ENCODE assay signal across 9 cellular contexts in the genomic region with DNA sequence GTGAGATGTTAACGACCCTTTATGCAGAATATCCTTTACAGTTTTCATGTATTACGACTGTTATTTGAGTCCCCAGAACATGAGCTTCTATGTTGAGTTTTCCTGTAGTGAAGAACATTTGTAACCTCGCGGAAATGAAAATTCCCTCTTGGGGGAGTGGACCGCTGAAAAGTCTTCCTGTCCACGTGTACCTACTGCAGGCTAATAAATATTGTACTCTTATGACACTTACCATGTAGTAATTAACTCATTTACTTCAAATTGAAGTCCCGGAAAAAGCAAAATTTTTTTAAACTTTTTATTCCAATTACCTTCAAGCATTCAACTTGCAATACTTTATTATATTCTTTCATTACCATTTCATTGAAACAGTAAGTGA. TPM values are rescaled to one million over a fixed set of nuclear protein-coding genes. Genes with fewer than 3 reads are reported as not detected.
DNase-seq lines count a peak whose midpoint lies in the region; ATAC-seq and TF ChIP-seq lines count a peak whose summit lies in the region.
"Had no signal": no experiment of that assay in that cellular context is flagged by ENCODE, and none has a peak within 500 bp of the region (broad histone marks: within the 10 kb centered on the region; RNA-seq: fewer than 3 reads in every experiment).

No MANE protein-coding gene starts in this region.

- no peak for TF ChIP-seq EP300 in SK-N-SH (IDR thresholded peaks at IDR 0.05; ENCODE audit: borderline replicate concordance in 1 of 2, low read depth in 1 of 2, low read length in 1 of 2)

- H3K79me2 ChIP-seq in SK-N-SH (ENCODE audit: insufficient read depth), result peaks cover 100% of the 10 kb centered on the region

- peaks cover 11% of the 10 kb centered on the region for H3F3A ChIP-seq in SK-N-SH (replicated peaks; ENCODE audit: insufficient read depth)

- no peaks in the 10 kb centered on the region for H3K27me3 Mint-ChIP-seq in activated CD8-positive, alpha-beta T cell treated with anti-CD3 and anti-CD28 coated beads for 36 hours

- H3K36me3 Mint-ChIP-seq in activated CD8-positive, alpha-beta T cell treated with anti-CD3 and anti-CD28 coated beads for 36 hours (ENCODE audit: low read depth), result no peaks in the 10 kb centered on the region

- TF ChIP-seq RAD21 in SK-N-SH (IDR thresholded peaks at IDR 0.05; ENCODE audit: low read length), result no peak

- H3K9ac ChIP-seq in SK-N-SH (peak overlapping the region; percentile 86), subcutaneous abdominal adipose tissue (ENCODE audit: low read length in 5 of 5) (peak overlapping the region; percentile 80 to 100 (median 92))

- no peak for ATAC-seq in SK-N-SH treated with all-trans-retinoic acid at 6 μM for 48 hours
- ATAC-seq in activated CD8-positive, alpha-beta T cell treated with anti-CD3 and anti-CD28 coated beads for 36 hours, result no peak
- no peak for ATAC-seq in GM21737 (IDR thresholded peaks at IDR 0.05; ENCODE audit: unreplicated experiment)

- peak overlapping the region; percentile 52; the same call in 1 of the 2 replicates for H2AFZ ChIP-seq in SK-N-SH (ENCODE audit: low read depth)

- H3K4me3 Mint-ChIP-seq in activated CD8-positive, alpha-beta T cell treated with anti-CD3 and anti-CD28 coated beads for 36 hours, result peak overlapping the region; percentile 92

- H3K27me3 ChIP-seq in SK-N-SH (ENCODE audit: insufficient read depth) (no peaks in the 10 kb centered on the region), subcutaneous abdominal adipose tissue (ENCODE audit: control insufficient read depth in 5 of 5, insufficient read depth in 4 of 5, low read length in 5 of 5) (no peaks in the 10 kb centered on the region)

- 2% methylated on average over 7 of the region's 7 CpGs for WGBS in SK-N-SH (ENCODE audit: low lambda C conversion rate)

- H3K4me1 Mint-ChIP-seq in activated CD8-positive, alpha-beta T cell treated with anti-CD3 and anti-CD28 coated beads for 36 hours (ENCODE audit: low read depth), result peaks cover 39% of the 10 kb centered on the region

- peak overlapping the region; percentile 85 for H3K4me2 ChIP-seq in SK-N-SH

- H3K4me1 ChIP-seq in SK-N-SH (ENCODE audit: control insufficient read depth in 1 of 2, insufficient read depth in 2 of 2, low read depth in 1 of 2, low read length in 1 of 2), result peaks cover 14% of the 10 kb centered on the region in 2 experiments; a peak in 3 of 4 replicates
- H3K4me1 ChIP-seq in subcutaneous abdominal adipose tissue (ENCODE audit: control insufficient read depth in 5 of 5, insufficient read depth in 5 of 5, low read length in 5 of 5), result peaks cover 5 to 34% (median 33%) of the 10 kb centered on the region in 5 donors

- TF ChIP-seq CTCF in SK-N-SH (IDR thresholded peaks at IDR 0.05), result no peak
- TF ChIP-seq CTCF in activated CD8-positive, alpha-beta T cell treated with anti-CD3 and anti-CD28 coated beads for 36 hours (IDR thresholded peaks at IDR 0.05), result no peak

- H4K20me1 ChIP-seq in SK-N-SH (ENCODE audit: insufficient read depth), result peaks cover 12% of the 10 kb centered on the region; the same call in 1 of the 2 replicates

- H3K9me3 ChIP-seq in SK-N-SH (no peaks in the 10 kb centered on the region), iPS-18c (ENCODE audit: control insufficient read depth, insufficient read depth, low read length) (no peaks in the 10 kb centered on the region), subcutaneous abdominal adipose tissue (ENCODE audit: control insufficient read depth in 5 of 5, low read length in 5 of 5) (no peaks in the 10 kb centered on the region)

- H3K9me3 Mint-ChIP-seq in activated CD8-positive, alpha-beta T cell treated with anti-CD3 and anti-CD28 coated beads for 36 hours, result no peaks in the 10 kb centered on the region

- POLR2A ChIA-PET in SK-N-SH (lab: Yijun Ruan, JAX), result no interaction called here
- POLR2A ChIA-PET in activated CD8-positive, alpha-beta T cell treated with anti-CD3 and anti-CD28 coated beads for 36 hours (lab: Charles Lee), result interaction anchor here (0.6 to 4.2 kb wide), 7 partner anchors 9 to 183 kb away, joined by 3 to 59 read pairs (median 3); a partner anchor contains a TSS

- H3K9me2 ChIP-seq in SK-N-SH, result no peaks in the 10 kb centered on the region; the same call in 1 of the 2 replicates

- CTCF ChIA-PET in SK-N-SH (lab: Yijun Ruan, JAX), result interaction anchor here (0.9 to 1.2 kb wide), 2 partner anchors 8 to 10 kb away, joined by 3 to 4 read pairs; no protein-coding TSS in a partner anchor
- CTCF ChIA-PET in activated CD8-positive, alpha-beta T cell treated with anti-CD3 and anti-CD28 coated beads for 36 hours (lab: Charles Lee), result interaction anchor here (0.6 to 0.7 kb wide), 2 partner anchors 16 to 20 kb away, joined by 3 to 4 read pairs; a partner anchor contains a TSS

- H3K36me3 ChIP-seq in SK-N-SH (replicated peaks in 1 of 2; ENCODE audit: control insufficient read depth in 1 of 2, insufficient read depth in 2 of 2, low read length in 1 of 2) (peaks cover 0 to 9% of the 10 kb centered on the region in 2 experiments), subcutaneous abdominal adipose tissue (ENCODE audit: control insufficient read depth in 5 of 5, insufficient read depth in 5 of 5, low read length in 5 of 5) (no peaks in the 10 kb centered on the region)

- intact Hi-C loops in activated CD8-positive, alpha-beta T cell treated with anti-CD3 and anti-CD28 coated beads for 36 hours (cut with micrococcal nuclease), result loop anchor here (1.0 kb wide), 1 partner anchor 20 kb away; no protein-coding TSS in a partner anchor

- no peak for DNase-seq in SK-N-SH
- no peak for DNase-seq in activated CD8-positive, alpha-beta T cell treated with anti-CD3 and anti-CD28 coated beads for 36 hours
- DNase-seq in GOT3 (lab: John Stamatoyannopoulos, UW), result no peak
- DNase-seq in T1000 (lab: John Stamatoyannopoulos, UW), result no peak
- DNase-seq: NCI-H748 treated with DMSO at 0.1 percent for 48 hours had no signal

- peak overlapping the region; percentile 92 for H3K27ac Mint-ChIP-seq in activated CD8-positive, alpha-beta T cell treated with anti-CD3 and anti-CD28 coated beads for 36 hours

- peak overlapping the region; percentile 88 to 98 for H3K4me3 ChIP-seq in SK-N-SH (ENCODE audit: low read depth in 2 of 2, low read length in 1 of 2)
- H3K4me3 ChIP-seq in iPS-18c (ENCODE audit: insufficient read depth, low read depth, low read length), result peak overlapping the region; percentile 94
- peak overlapping the region; percentile 97 to 100 (median 99) for H3K4me3 ChIP-seq in subcutaneous abdominal adipose tissue (ENCODE audit: low read depth in 1 of 5, low read length in 5 of 5)

- peak overlapping the region in 1 of 2 experiments; percentile 81; a peak in 2 of 4 replicates for H3K27ac ChIP-seq in SK-N-SH (ENCODE audit: low read depth in 2 of 2, low read length in 1 of 2)
- peak overlapping the region; percentile 87 for H3K27ac ChIP-seq in subcutaneous abdominal adipose tissue (ENCODE audit: low read depth, low read length)

TF ChIP-seq in SK-N-SH, 30 proteins besides CTCF, POLR2A, EP300 and RAD21:
- TF ChIP-seq SMC3 (IDR thresholded peaks at IDR 0.05; ENCODE audit: low read depth, low read length) (no peak), CHD2 (IDR thresholded peaks at IDR 0.05; ENCODE audit: low read length, partially characterized antibody) (no peak), MXI1 (IDR thresholded peaks at IDR 0.05; ENCODE audit: low read depth, low read length) (peak; percentile 42; the same call in 1 of the 2 replicates), SIN3A (IDR thresholded peaks at IDR 0.05; ENCODE audit: borderline replicate concordance, low read depth, low read length) (no peak), RCOR1 (IDR thresholded peaks at IDR 0.05; ENCODE audit: low read length) (no peak)

TF ChIP-seq in SK-N-SH treated with all-trans-retinoic acid at 6 μM for 48 hours, 23 proteins besides CTCF, POLR2A, EP300 and RAD21:
- no peak for TF ChIP-seq OSR1 (CRISPR knock-in tag; IDR thresholded peaks at IDR 0.05)
- no peak for TF ChIP-seq RARB (CRISPR knock-in tag; IDR thresholded peaks at IDR 0.05)
- no peak for TF ChIP-seq ARNTL (CRISPR knock-in tag; IDR thresholded peaks at IDR 0.05; ENCODE audit: borderline replicate concordance, low read depth)
- no peak for TF ChIP-seq ZFP3 (CRISPR knock-in tag; IDR thresholded peaks at IDR 0.05)
- TF ChIP-seq PPARA (CRISPR knock-in tag; IDR thresholded peaks at IDR 0.05; ENCODE audit: borderline replicate concordance), result no peak
- TF ChIP-seq CSDC2 (CRISPR knock-in tag; IDR thresholded peaks at IDR 0.05), result no peak
TF ChIP-seq in SK-N-SH treated with all-trans-retinoic acid at 6 μM for 48 hours: peak in this region for 0.

RNA-seq across cellular contexts. Expression of a gene that starts 1.1 kb away (rescaled TPM):
- 59.8 and 61.7 TPM in 2 replicates for polyA plus RNA-seq in SK-N-SH (2012; rRNA removed)
- polyA plus RNA-seq in SK-N-SH (2012; cell fraction: cytosol; rRNA removed), result 71.1 and 82.5 TPM in 2 replicates
- 22.7 and 31.4 TPM in 2 replicates for polyA plus RNA-seq in SK-N-SH (2012; cell fraction: nucleus; rRNA removed)
- 10 to 100 TPM; 15.6 to 19.2 TPM for total RNA-seq in activated CD8-positive, alpha-beta T cell treated with anti-CD3 and anti-CD28 coated beads for 36 hours

RNA-seq across cellular contexts. Expression of a gene that starts 1.1 kb away (rescaled TPM):
- polyA plus RNA-seq in SK-N-SH (2012; rRNA removed), result 16.2 and 23.3 TPM in 2 replicates
- 21.5 and 21.9 TPM in 2 replicates for polyA plus RNA-seq in SK-N-SH (2012; cell fraction: cytosol; rRNA removed)
- 13.1 and 32.5 TPM in 2 replicates for polyA plus RNA-seq in SK-N-SH (2012; cell fraction: nucleus; rRNA removed)
- 10 to 100 TPM; 22.9 to 25.3 TPM for total RNA-seq in activated CD8-positive, alpha-beta T cell treated with anti-CD3 and anti-CD28 coated beads for 36 hours

RNA-seq across cellular contexts. Expression of a gene that starts 20.3 kb away (rescaled TPM):
- polyA plus RNA-seq in SK-N-SH (2012; rRNA removed), result 2.1 and 2.9 TPM in 2 replicates
- 4.2 and 4.4 TPM in 2 replicates for polyA plus RNA-seq in SK-N-SH (2012; cell fraction: cytosol; rRNA removed)
- polyA plus RNA-seq in SK-N-SH (2012; cell fraction: nucleus; rRNA removed), result 0.80 and 1.0 TPM in 2 replicates
- 10 to 100 TPM; 19.8 to 20.4 TPM for total RNA-seq in activated CD8-positive, alpha-beta T cell treated with anti-CD3 and anti-CD28 coated beads for 36 hours
